In the genomic region with DNA sequence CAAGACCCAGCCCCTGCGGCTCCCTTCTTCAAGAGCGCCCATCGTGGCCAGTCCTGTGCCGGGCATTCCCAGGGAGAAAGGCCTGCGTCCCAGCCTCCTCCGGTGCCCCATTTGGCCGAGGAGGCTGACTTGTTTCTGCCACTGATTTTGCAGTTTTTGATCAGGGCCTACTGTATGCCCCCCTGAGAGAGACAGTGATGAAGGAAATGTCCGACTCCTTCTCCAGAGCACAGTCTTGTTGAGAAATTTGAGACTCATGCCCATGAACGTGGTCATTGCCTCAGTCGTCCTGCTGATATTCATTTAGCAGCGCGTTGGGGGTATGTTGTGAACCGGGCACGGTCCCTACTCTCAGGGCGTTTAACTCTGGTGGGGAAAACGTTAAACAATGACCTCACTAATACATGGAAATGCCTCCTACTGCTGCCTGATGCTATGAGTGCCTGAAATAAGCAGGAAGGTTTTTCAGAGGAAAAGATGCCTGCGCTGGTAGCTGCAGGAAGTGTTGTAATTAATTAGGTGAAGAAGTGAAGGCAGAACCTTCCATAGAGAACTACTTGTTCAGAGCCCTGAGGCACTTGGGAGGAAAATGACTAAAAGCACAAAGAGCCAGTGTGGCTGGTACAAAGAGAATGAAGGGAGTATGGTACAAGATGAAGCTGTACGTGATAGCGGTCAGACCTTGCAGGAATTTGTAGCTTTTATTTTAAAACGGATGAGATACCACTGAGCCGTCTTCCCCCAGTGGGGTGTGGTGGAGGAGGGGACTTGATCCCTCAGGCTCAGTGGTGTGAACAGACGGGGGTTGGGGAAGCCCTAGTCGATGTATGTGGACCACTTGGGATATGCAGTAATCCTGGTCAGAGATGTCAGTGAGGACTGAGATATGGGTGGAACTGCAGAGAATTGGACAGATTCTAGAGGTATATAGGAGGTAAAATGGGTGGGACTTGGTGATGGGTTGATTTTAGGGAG, we compare ENCODE assay signal across 8 cellular contexts. TPM values are rescaled to one million over a fixed set of nuclear protein-coding genes. Genes with fewer than 3 reads are reported as not detected.
DNase-seq lines count a peak whose midpoint lies in the region; ATAC-seq and TF ChIP-seq lines count a peak whose summit lies in the region.
"Had no signal": no experiment of that assay in that cellular context is flagged by ENCODE, and none has a peak within 500 bp of the region (broad histone marks: within the 10 kb centered on the region; RNA-seq: fewer than 3 reads in every experiment).

No MANE protein-coding gene starts in this region.

- WGBS in body of pancreas, 2 donors, result 3 to 4% methylated on average over 16 to 23 of the region's 23 CpGs

- H3K4me3 ChIP-seq in body of pancreas (peak overlapping the region; percentile 79 to 89), uterus (peak overlapping the region; percentile 83 to 92)

- DNase-seq in HT-29 (ENCODE audit: low spot score) (peak; percentile 22), body of pancreas (peak in 2 of 4 donors; percentile 4 to 5), uterus (no peak), progenitor cell of endocrine pancreas (ENCODE audit: low spot score, unreplicated experiment) (no peak)

- TF ChIP-seq CTCF in body of pancreas (IDR thresholded peaks at IDR 0.05), result no peak
- TF ChIP-seq CTCF in uterus (IDR thresholded peaks at IDR 0.05), result no peak
- TF ChIP-seq CTCF in progenitor cell of endocrine pancreas (IDR thresholded peaks at IDR 0.05; ENCODE audit: unreplicated experiment), result no peak

- no peak overlapping the region for H3K27ac Mint-ChIP-seq in progenitor cell of endocrine pancreas

- H3K27me3 Mint-ChIP-seq in progenitor cell of endocrine pancreas, result no peaks in the 10 kb centered on the region
- H3K27me3 Mint-ChIP-seq: stimulated activated naive CD8-positive, alpha-beta T cell treated with anti-CD3 and anti-CD28 coated beads, Interleukin-15, Interleukin-2, amounts not matched to agents 100 ng/mL and 50 ng/mL, for 24 hours had no signal

- no peak for TF ChIP-seq POLR2A in body of pancreas (IDR thresholded peaks at IDR 0.05)
- no peak for TF ChIP-seq POLR2A in uterus (IDR thresholded peaks at IDR 0.05)

- H3K9ac ChIP-seq in ES-I3 (ENCODE audit: low read depth, low read length), result peak overlapping the region; percentile 84

- H3K9me3 ChIP-seq in ES-I3 (ENCODE audit: control insufficient read depth, insufficient read depth, low read length) (no peaks in the 10 kb centered on the region), body of pancreas (no peaks in the 10 kb centered on the region), uterus (no peaks in the 10 kb centered on the region)

- no peak for ATAC-seq in body of pancreas
- ATAC-seq in HG02571 (IDR thresholded peaks at IDR 0.05; ENCODE audit: unreplicated experiment), result no peak

- no peaks in the 10 kb centered on the region for H3K9me3 Mint-ChIP-seq in progenitor cell of endocrine pancreas (ENCODE audit: low read depth)
- H3K9me3 Mint-ChIP-seq: stimulated activated naive CD8-positive, alpha-beta T cell treated with anti-CD3 and anti-CD28 coated beads, Interleukin-15, Interleukin-2, amounts not matched to agents 100 ng/mL and 50 ng/mL, for 24 hours had no signal

- H3K27me3 ChIP-seq in body of pancreas (no peaks in the 10 kb centered on the region), layer of hippocampus (ENCODE audit: control insufficient read depth, insufficient read depth, low read length) (no peaks in the 10 kb centered on the region), uterus (no peaks in the 10 kb centered on the region)

- intact Hi-C loops in body of pancreas (cut with DNase I), result no loop called here
- intact Hi-C loops in uterus (cut with DNase I; ENCODE audit: low total_unique reads), result no loop called here

- peaks cover 16% of the 10 kb centered on the region for H3K36me3 ChIP-seq in ES-I3 (ENCODE audit: insufficient read depth, low read length)
- H3K36me3 ChIP-seq in body of pancreas (replicated peaks in 1 of 2; ENCODE audit: insufficient read depth in 1 of 2, low read depth in 2 of 2), result no peaks in the 10 kb centered on the region
- no peaks in the 10 kb centered on the region for H3K36me3 ChIP-seq in uterus

- H3K4me1 ChIP-seq in ES-I3 (ENCODE audit: insufficient read depth, low read length), result no peaks in the 10 kb centered on the region
- peaks cover 25% of the 10 kb centered on the region for H3K4me1 ChIP-seq in body of pancreas
- H3K4me1 ChIP-seq in uterus, result peaks cover 0 to 13% of the 10 kb centered on the region in 2 donors

- peak overlapping the region; percentile 53 to 87 (median 84) for H3K27ac ChIP-seq in body of pancreas
- H3K27ac ChIP-seq in layer of hippocampus (ENCODE audit: low read depth, low read length), result peak overlapping the region; percentile 32
- H3K27ac ChIP-seq in uterus, result peak overlapping the region; percentile 53 to 88

- no peak overlapping the region for H3K4me3 Mint-ChIP-seq in progenitor cell of endocrine pancreas (ENCODE audit: low read depth)
- H3K4me3 Mint-ChIP-seq: stimulated activated naive CD8-positive, alpha-beta T cell treated with anti-CD3 and anti-CD28 coated beads, Interleukin-15, Interleukin-2, amounts not matched to agents 100 ng/mL and 50 ng/mL, for 24 hours had no signal

- H3K36me3 Mint-ChIP-seq in progenitor cell of endocrine pancreas (ENCODE audit: insufficient read depth), result peaks cover 8% of the 10 kb centered on the region

- H3K4me1 Mint-ChIP-seq in progenitor cell of endocrine pancreas (ENCODE audit: low read depth), result peaks cover 16% of the 10 kb centered on the region

RNA-seq across cellular contexts. Expression of a gene that starts 0.7 kb away (rescaled TPM):
- total RNA-seq in HT-29 (2014; rRNA removed; shearing (Covaris generic)), result 15.9 and 17.7 TPM in 2 replicates
- total RNA-seq in body of pancreas, result 1 to 10 TPM; 8.0 to 9.2 TPM
- 10 to 100 TPM; 23.3 to 36.8 (median 25.0) TPM for total RNA-seq in uterus
- total RNA-seq in progenitor cell of endocrine pancreas, result 31.3 and 34.0 TPM in 2 replicates

RNA-seq across cellular contexts. Expression of a gene that starts 1.0 kb away (rescaled TPM):
- 221 and 257 TPM in 2 replicates for total RNA-seq in HT-29 (2014; rRNA removed; shearing (Covaris generic))
- total RNA-seq in body of pancreas, result 10 to 100 TPM; 12.7 to 28.7 TPM
- 10 to 100 TPM; 35.1 to 99.5 (median 58.5) TPM for total RNA-seq in uterus
- 72.0 and 75.2 TPM in 2 replicates for total RNA-seq in progenitor cell of endocrine pancreas

RNA-seq across cellular contexts. Expression of a gene that starts 57.9 kb away (rescaled TPM):
- not detected in 2 replicates for total RNA-seq in HT-29 (2014; rRNA removed; shearing (Covaris generic))
- total RNA-seq in body of pancreas, result not detected
- total RNA-seq in uterus, result under 1 TPM in 1 of 4 donors, not detected in 3; 0.55 TPM
- total RNA-seq in progenitor cell of endocrine pancreas, result 15.5 and 16.1 TPM in 2 replicates

Comparison
In these comparisons a context has a peak if more than half of its experiments do, and no peak if none do; other contexts are left out.
1. H3K27ac ChIP-seq: peak in every context shown above with its lines; median percentile 84 in body of pancreas; 70 in uterus; 32 in layer of hippocampus.
2. RNA of a gene that starts 57.9 kb away (total RNA-seq): 15.5 to 16.1 TPM in progenitor cell of endocrine pancreas; 0.55 TPM in uterus, not detected in HT-29 and not detected in body of pancreas; every median in the first group is over 10 times any median in the second.